In genomic region chr9:134162926-134163373, GRCh38 we compare ENCODE assay signal across 12 cellular contexts. TPM values are rescaled to one million over a fixed set of nuclear protein-coding genes. Genes with fewer than 3 reads are reported as not detected.
DNase-seq lines count a peak whose midpoint lies in the region; ATAC-seq, FAIRE-seq and TF ChIP-seq lines count a peak whose summit lies in the region.
"Had no signal": no experiment of that assay in that cellular context is flagged by ENCODE, and none has a peak within 500 bp of the region (broad histone marks: within the 10 kb centered on the region; RNA-seq: fewer than 3 reads in every experiment).

No MANE protein-coding gene starts in this region.

- no peak for TF ChIP-seq RAD21 in GM12878 (IDR thresholded peaks at IDR 0.05; ENCODE audit: insufficient read depth, low read depth, low read length)

- H3K9me3 ChIP-seq in GM12878 (replicated peaks; ENCODE audit: control insufficient read depth, insufficient read depth, low read length), result no peaks in the 10 kb centered on the region
- no peaks in the 10 kb centered on the region for H3K9me3 ChIP-seq in mucosa of rectum (ENCODE audit: control insufficient read depth in 2 of 2, low read length in 2 of 2)
- H3K9me3 ChIP-seq in body of pancreas, result no peaks in the 10 kb centered on the region

- no peak overlapping the region for H3K4me3 ChIP-seq in GM12878
- no peak overlapping the region for H3K4me3 ChIP-seq in mucosa of rectum (ENCODE audit: low read length in 2 of 2)
- H3K4me3 ChIP-seq in body of pancreas, result no peak overlapping the region

- CTCF ChIA-PET in GM12878 (lab: Yijun Ruan, JAX), result interaction anchor here (1.4 to 2.1 kb wide), 2 partner anchors 27 to 286 kb away, joined by 4 to 8 read pairs; partner anchors contain the start of gene WDR5

- TF ChIP-seq CTCF in GM12878 (IDR thresholded peaks at IDR 0.05 in 2 of 3, conservative IDR thresholded peaks at IDR 0.05 in 1 of 3; ENCODE audit: control insufficient read depth in 2 of 3, extremely low read depth in 1 of 3, insufficient read depth in 1 of 3, low read depth in 3 of 3, low read length in 3 of 3), result no peak
- TF ChIP-seq CTCF in body of pancreas (IDR thresholded peaks at IDR 0.05), result no peak

- peaks cover 2% of the 10 kb centered on the region for H3K79me2 ChIP-seq in GM12878 (ENCODE audit: control insufficient read depth, insufficient read depth, low read length)

- no peaks in the 10 kb centered on the region for H4K20me1 ChIP-seq in GM12878 (ENCODE audit: control insufficient read depth, insufficient read depth)

- peaks cover 13% of the 10 kb centered on the region for H3K36me3 Mint-ChIP-seq in stimulated activated naive CD8-positive, alpha-beta T cell treated with anti-CD3 and anti-CD28 coated beads, Interleukin-15, Interleukin-2, amounts not matched to agents 100 ng/mL and 50 ng/mL, for 24 hours (ENCODE audit: low read depth)

- no peak for FAIRE-seq in GM12878 (lab: Jason Lieb, UNC)
- FAIRE-seq: H54 had no signal

- no TSS peak for BruUV-seq in GM12878 (replicated peaks; lab: Mats Ljungman, UMichigan)

- peaks cover 19% of the 10 kb centered on the region for H3K4me1 Mint-ChIP-seq in stimulated activated naive CD8-positive, alpha-beta T cell treated with anti-CD3 and anti-CD28 coated beads, Interleukin-15, Interleukin-2, amounts not matched to agents 100 ng/mL and 50 ng/mL, for 24 hours (ENCODE audit: low read depth)

- H3K4me2 ChIP-seq in GM12878 (ENCODE audit: control insufficient read depth, insufficient read depth), result no peak overlapping the region; the same call in 1 of the 2 replicates

- SMC1A ChIA-PET in GM12878 (lab: Charles Lee; ENCODE audit: uncharacterized antibody, unreplicated experiment), result no interaction called here

- no peaks in the 10 kb centered on the region for H3K27me3 Mint-ChIP-seq in stimulated activated naive CD8-positive, alpha-beta T cell treated with anti-CD3 and anti-CD28 coated beads, Interleukin-15, Interleukin-2, amounts not matched to agents 100 ng/mL and 50 ng/mL, for 24 hours

- POLR2A ChIA-PET in GM12878 (lab: Charles Lee), result no interaction called here

- RAD21 ChIA-PET in GM12878 (lab: Charles Lee; ENCODE audit: unreplicated experiment), result interaction anchor here (1.0 kb wide), 1 partner anchor 88 kb away, joined by 3 read pairs; no protein-coding TSS in a partner anchor

- no peak for ATAC-seq in stimulated activated naive CD8-positive, alpha-beta T cell treated with anti-CD3 and anti-CD28 coated beads, Interleukin-15, Interleukin-2, amounts not matched to agents 100 U/mL and 50 U/mL, for 24 hours
- ATAC-seq in GM12878 (no peak), GM21529 (IDR thresholded peaks at IDR 0.05; ENCODE audit: unreplicated experiment) (no peak), body of pancreas (no peak)

- no peak overlapping the region for H3K27ac Mint-ChIP-seq in stimulated activated naive CD8-positive, alpha-beta T cell treated with anti-CD3 and anti-CD28 coated beads, Interleukin-15, Interleukin-2, amounts not matched to agents 100 ng/mL and 50 ng/mL, for 24 hours

- peak overlapping the region; percentile 74 for H2AFZ ChIP-seq in GM12878 (ENCODE audit: control insufficient read depth, low read depth, low read length)

- intact Hi-C loops in GM12878 (cut with micrococcal nuclease; ENCODE audit: unreplicated experiment), result no loop called here
- intact Hi-C loops in body of pancreas (cut with DNase I), result no loop called here

- H3K36me3 ChIP-seq in GM12878 (ENCODE audit: control insufficient read depth in 2 of 2, insufficient read depth in 2 of 2, low read length in 1 of 2), result peaks cover 2 to 7% of the 10 kb centered on the region in 2 experiments; a peak in 2 of 4 replicates
- H3K36me3 ChIP-seq in mucosa of rectum (ENCODE audit: control insufficient read depth in 2 of 2, insufficient read depth in 2 of 2, low read length in 2 of 2), result peaks cover 6 to 12% of the 10 kb centered on the region in 2 donors
- peaks cover 0 to 7% of the 10 kb centered on the region in 2 donors for H3K36me3 ChIP-seq in body of pancreas (replicated peaks in 1 of 2; ENCODE audit: insufficient read depth in 1 of 2, low read depth in 2 of 2)

- TF ChIP-seq POLR2A in GM12878 (IDR thresholded peaks at IDR 0.05; ENCODE audit: low read depth, low read length) (no peak), body of pancreas (IDR thresholded peaks at IDR 0.05) (no peak)

- 58% methylated on average over 20 of the region's 26 CpGs for WGBS in GM12878 (ENCODE audit: insufficient coverage, insufficient replicate concordance, low lambda C conversion rate, missing lambda C conversion rate)
- WGBS in body of pancreas, 2 donors, result 44 to 97% methylated on average over 5 to 25 of the region's 26 CpGs

- H3K27me3 ChIP-seq in GM12878 (replicated peaks in 1 of 2; ENCODE audit: control insufficient read depth in 2 of 2, insufficient read depth in 2 of 2, low read length in 1 of 2) (no peaks in the 10 kb centered on the region), mucosa of rectum (ENCODE audit: control insufficient read depth in 2 of 2, insufficient read depth in 2 of 2, low read length in 2 of 2) (no peaks in the 10 kb centered on the region), body of pancreas (no peaks in the 10 kb centered on the region)

- no peak overlapping the region for H3K27ac ChIP-seq in GM12878 (ENCODE audit: control insufficient read depth, insufficient read depth)
- H3K27ac ChIP-seq in mucosa of rectum (ENCODE audit: low read depth in 2 of 2, low read length in 2 of 2), result no peak overlapping the region
- H3K27ac ChIP-seq in body of pancreas, result peak overlapping the region in 1 of 4 donors; percentile 58
- H3K27ac ChIP-seq: C4-2B had no signal

- TF ChIP-seq EP300 in GM12878 (IDR thresholded peaks at IDR 0.05; ENCODE audit: borderline replicate concordance in 1 of 2, control insufficient read depth in 1 of 2, low read depth in 2 of 2, low read length in 2 of 2), result no peak

- peaks cover 13% of the 10 kb centered on the region for H3K4me1 ChIP-seq in GM12878 (ENCODE audit: control insufficient read depth, insufficient read depth, low read length)
- peaks cover 8 to 11% of the 10 kb centered on the region in 2 donors for H3K4me1 ChIP-seq in mucosa of rectum (ENCODE audit: control insufficient read depth in 2 of 2, insufficient read depth in 2 of 2, low read length in 2 of 2)
- H3K4me1 ChIP-seq in body of pancreas, result no peaks in the 10 kb centered on the region

- no peak for DNase-seq in stimulated activated naive CD8-positive, alpha-beta T cell treated with anti-CD3 and anti-CD28 coated beads, Interleukin-15, Interleukin-2, amounts not matched to agents 100 U/mL and 50 U/mL, for 24 hours
- DNase-seq in GM12878 (ENCODE audit: low read depth, low spot score) (no peak), GDM1 (lab: John Stamatoyannopoulos, UW) (no peak), LoVo (ENCODE audit: low spot score) (no peak), body of pancreas (no peak)
- DNase-seq: Karpas-422 had no signal

- in situ Hi-C loops in GM12878 (cut with MboI), result no loop called here

- no peak overlapping the region for H3K9ac ChIP-seq in GM12878 (ENCODE audit: control insufficient read depth, insufficient read depth, low read length)
- H3K9ac ChIP-seq in mucosa of rectum (ENCODE audit: low read depth in 1 of 2, low read length in 2 of 2), result peak overlapping the region; percentile 63 to 76

- peak overlapping the region; percentile 63 for H3K4me3 Mint-ChIP-seq in stimulated activated naive CD8-positive, alpha-beta T cell treated with anti-CD3 and anti-CD28 coated beads, Interleukin-15, Interleukin-2, amounts not matched to agents 100 ng/mL and 50 ng/mL, for 24 hours

- no peaks in the 10 kb centered on the region for H3K9me3 Mint-ChIP-seq in stimulated activated naive CD8-positive, alpha-beta T cell treated with anti-CD3 and anti-CD28 coated beads, Interleukin-15, Interleukin-2, amounts not matched to agents 100 ng/mL and 50 ng/mL, for 24 hours

TF ChIP-seq in GM12878, 131 proteins besides CTCF, POLR2A, EP300 and RAD21 (continues in another document):
- TF ChIP-seq JUND (IDR thresholded peaks at IDR 0.05; ENCODE audit: low read depth, low read length), result no peak

RNA-seq across cellular contexts. Expression of gene RNU6ATAC, which starts 1.4 kb away (rescaled TPM):
- not detected in 2 replicates for total RNA-seq in GM12878 (2013; cell fraction: nucleolus; rRNA removed)
- total RNA-seq in GM12878 (2014; rRNA removed) (not detected in 2 replicates), GM12878 (2014; rRNA removed; fragmentation: Illumina TruSeq; extraction: Trizol) (184 and 189 TPM in 2 replicates), GM12878 (2021) (69.7 and 89.7 TPM in 2 replicates), body of pancreas (not detected)
- polyA plus RNA-seq in GM12878 (2011; ENCODE audit: low read depth), result not detected
- polyA plus RNA-seq in GM12878 (2011; rRNA removed) (not detected in 2 replicates), GM12878 (2014; fragmentation: Illumina TruSeq; extraction: Trizol) (not detected in 2 replicates), GM12878 (2014; fragmentation: Nextera tagmentation; extraction: Ambion mirVana) (not detected), GM12878 (2014; rRNA removed) (not detected in 2 replicates), GM12878 (2016; fragmentation: Nextera tagmentation; extraction: Ambion mirVana) (not detected)
- not detected in 2 replicates for polyA plus RNA-seq in GM12878 (2011; cell fraction: cytosol; rRNA removed)
- polyA plus RNA-seq in GM12878 (2011; cell fraction: nucleus; rRNA removed), result not detected in 2 replicates
- not detected in 2 replicates for polyA plus RNA-seq in GM12878 (2012)
- polyA minus RNA-seq in GM12878 (2011; rRNA and poly(A)+ RNA removed), result under 0.01 and 1,618 TPM in 2 replicates
- polyA minus RNA-seq in GM12878 (2011; cell fraction: cytosol; rRNA and poly(A)+ RNA removed), result 495 and 1,333 TPM in 2 replicates
- polyA minus RNA-seq in GM12878 (2011; cell fraction: nucleus; rRNA and poly(A)+ RNA removed), result under 0.01 TPM in 2 replicates
- total RNA-seq: pulmonary artery endothelial cell had no signal

RNA-seq across cellular contexts. Expression of gene WDR5, which starts 27.1 kb away (rescaled TPM):
- total RNA-seq in GM12878 (2013; cell fraction: nucleolus; rRNA removed), result 25.9 and 34.3 TPM in 2 replicates
- total RNA-seq in GM12878 (2014; rRNA removed) (27.6 and 33.2 TPM in 2 replicates), GM12878 (2014; rRNA removed; fragmentation: Illumina TruSeq; extraction: Trizol) (24.0 and 27.0 TPM in 2 replicates), GM12878 (2021) (43.7 and 43.9 TPM in 2 replicates), body of pancreas (10 to 100 TPM; 12.5 to 19.1 TPM)
- polyA plus RNA-seq in GM12878 (2011; ENCODE audit: low read depth), result 13.2 TPM
- polyA plus RNA-seq in GM12878 (2011; rRNA removed) (25.5 and 29.0 TPM in 2 replicates), GM12878 (2014; fragmentation: Illumina TruSeq; extraction: Trizol) (30.7 and 33.1 TPM in 2 replicates), GM12878 (2014; fragmentation: Nextera tagmentation; extraction: Ambion mirVana) (1 to 10 TPM; 1.4 to 3.8 TPM), GM12878 (2014; rRNA removed) (37.1 and 44.9 TPM in 2 replicates), GM12878 (2016; fragmentation: Nextera tagmentation; extraction: Ambion mirVana) (10 to 100 TPM; 36.9 to 42.7 TPM)
- polyA plus RNA-seq in GM12878 (2011; cell fraction: cytosol; rRNA removed), result 33.1 and 40.0 TPM in 2 replicates
- 61.7 and 83.0 TPM in 2 replicates for polyA plus RNA-seq in GM12878 (2011; cell fraction: nucleus; rRNA removed)
- polyA plus RNA-seq in GM12878 (2012), result 22.4 and 23.7 TPM in 2 replicates
- 16.2 and 21.2 TPM in 2 replicates for polyA minus RNA-seq in GM12878 (2011; rRNA and poly(A)+ RNA removed)
- 12.0 and 14.2 TPM in 2 replicates for polyA minus RNA-seq in GM12878 (2011; cell fraction: cytosol; rRNA and poly(A)+ RNA removed)
- polyA minus RNA-seq in GM12878 (2011; cell fraction: nucleus; rRNA and poly(A)+ RNA removed), result 20.9 and 31.9 TPM in 2 replicates
